In the genomic region with DNA sequence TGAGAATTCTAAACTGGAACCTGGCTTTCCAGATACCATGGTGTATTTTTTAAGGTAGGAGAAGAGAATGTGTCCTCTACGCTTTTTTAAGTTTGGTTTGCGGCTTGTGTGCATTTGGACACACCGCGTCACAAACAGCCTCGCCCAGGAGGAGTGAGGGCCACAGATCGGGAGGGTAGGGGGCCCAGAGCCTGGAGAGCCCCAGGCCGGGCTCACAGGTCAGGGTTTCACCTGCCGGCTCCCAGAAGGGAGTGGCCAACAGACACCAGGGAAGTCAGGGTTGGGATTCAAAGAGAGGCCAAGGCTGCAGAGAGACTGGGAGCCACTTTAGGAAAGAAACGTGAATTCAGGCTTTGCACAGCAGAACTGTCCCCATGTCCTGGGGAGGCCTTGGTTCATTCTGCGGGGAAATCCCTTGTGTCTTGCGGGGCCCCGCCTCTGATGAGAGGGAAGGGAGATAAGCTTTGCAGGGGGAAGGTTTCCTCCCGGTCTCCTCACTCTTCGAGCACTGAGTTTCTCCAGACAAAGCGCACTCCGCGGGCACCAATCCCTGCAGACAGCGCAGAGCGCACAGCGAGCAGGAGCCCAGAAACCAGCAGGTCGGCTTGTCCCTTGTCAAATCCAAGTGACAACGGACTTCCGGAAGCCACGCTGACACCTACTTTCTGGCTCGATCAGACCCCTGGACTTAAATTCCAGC, we compare ENCODE assay signal across 11 cellular contexts. TPM values are rescaled to one million over a fixed set of nuclear protein-coding genes. Genes with fewer than 3 reads are reported as not detected.
DNase-seq lines count a peak whose midpoint lies in the region; ATAC-seq and TF ChIP-seq lines count a peak whose summit lies in the region.
"Had no signal": no experiment of that assay in that cellular context is flagged by ENCODE, and none has a peak within 500 bp of the region (broad histone marks: within the 10 kb centered on the region; RNA-seq: fewer than 3 reads in every experiment).

No MANE protein-coding gene starts in this region.

- POLR2A ChIA-PET in activated CD4-positive, alpha-beta memory T cell treated with anti-CD3 and anti-CD28 coated beads, Interleukin-2, amount 10 ng/mL, durations not matched to agents 7 days and 5 days (lab: Charles Lee): no interaction called here

- peak overlapping the region; percentile 96 for H3K4me2 ChIP-seq in mammary epithelial cell (ENCODE audit: insufficient read depth, low read depth, low read length)

- no peak for TF ChIP-seq POLR2A in transverse colon (IDR thresholded peaks at IDR 0.05)

- dilution Hi-C loops in mammary epithelial cell (cut with HindIII; ENCODE audit: low sequenced_read_pairs): loop anchor here (5.0 kb wide), 1 partner anchor 64 kb away; no protein-coding TSS in a partner anchor

- no peak for TF ChIP-seq EP300 in transverse colon (IDR thresholded peaks at IDR 0.05; ENCODE audit: low read depth)

- H3K9me3 ChIP-seq in mammary epithelial cell (replicated peaks; ENCODE audit: insufficient read depth, low read length) (no peaks in the 10 kb centered on the region), transverse colon (no peaks in the 10 kb centered on the region)

- WGBS in mammary epithelial cell (ENCODE audit: low coverage, missing lambda C conversion rate): 98% methylated on average over 23 of the region's 25 CpGs
- WGBS in transverse colon (ENCODE audit: low coverage in 1 of 2), 2 donors: 29 to 55% methylated on average over 4 to 25 of the region's 25 CpGs

- peak overlapping the region; percentile 81 for H3K4me3 Mint-ChIP-seq in mesothelial cell of epicardium
- no peak overlapping the region for H3K4me3 Mint-ChIP-seq in activated CD4-positive, alpha-beta memory T cell treated with anti-CD3 and anti-CD28 coated beads, Interleukin-2, amount 10 ng/mL, durations not matched to agents 7 days and 5 days

- H3K27me3 ChIP-seq in mammary epithelial cell (ENCODE audit: insufficient read depth, low read length): no peaks in the 10 kb centered on the region
- H3K27me3 ChIP-seq in transverse colon: peaks cover 52% of the 10 kb centered on the region

- H3K4me1 ChIP-seq in mammary epithelial cell (ENCODE audit: insufficient read depth, low read length): peaks cover 26% of the 10 kb centered on the region
- H3K4me1 ChIP-seq in transverse colon: peaks cover 0 to 39% (median 12%) of the 10 kb centered on the region in 4 donors

- H3K4me3 ChIP-seq in mammary epithelial cell (replicated peaks in 1 of 3; ENCODE audit: insufficient read depth in 1 of 3, low read depth in 2 of 3, low read length in 3 of 3) (no peak overlapping the region), transverse colon (no peak overlapping the region)

- BruUV-seq in mammary epithelial cell (replicated peaks; lab: Mats Ljungman, UMichigan): no TSS peak

- CTCF ChIA-PET in mammary epithelial cell (lab: Charles Lee; ENCODE audit: low non-redundant PET): no interaction called here
- CTCF ChIA-PET in activated CD4-positive, alpha-beta memory T cell treated with anti-CD3 and anti-CD28 coated beads, Interleukin-2, amount 10 ng/mL, durations not matched to agents 7 days and 5 days (lab: Charles Lee): interaction anchor here (2.3 kb wide), 1 partner anchor 22 kb away, joined by 6 read pairs; no protein-coding TSS in a partner anchor

- peaks cover 57% of the 10 kb centered on the region for H3K79me2 ChIP-seq in mammary epithelial cell (ENCODE audit: insufficient read depth, low read length)

- no peaks in the 10 kb centered on the region for H4K20me1 ChIP-seq in mammary epithelial cell (ENCODE audit: insufficient read depth, low read length)

- no peak overlapping the region for H3K9ac ChIP-seq in mammary epithelial cell (ENCODE audit: insufficient read depth, low read length)

- peak; percentile 74 for DNase-seq in cardiac septum (ENCODE audit: low spot score)
- DNase-seq in Right ventricle myocardium inferior (ENCODE audit: missing footprints): no peak
- no peak for DNase-seq in mammary epithelial cell
- DNase-seq in mesothelial cell of epicardium (ENCODE audit: low spot score in 2 of 2, unreplicated experiment in 2 of 2): no peak
- DNase-seq in transverse colon: no peak
- no peak for DNase-seq in activated CD4-positive, alpha-beta memory T cell treated with anti-CD3 and anti-CD28 coated beads, Interleukin-2, amount 10 ng/mL, durations not matched to agents 7 days and 5 days
- DNase-seq in NCI-H2196 treated with DMSO at 0.1 percent for 48 hours (lab: John Stamatoyannopoulos, UW; ENCODE audit: unreplicated experiment): no peak
- no peak for DNase-seq in SIG-M5 (lab: John Stamatoyannopoulos, UW)
- DNase-seq: activated CD4-positive, alpha-beta T cell treated with anti-CD3 and anti-CD28 coated beads, Interleukin-2, amount 50 U/mL, for 1 hour; NCI-H226 had no signal

- no peak overlapping the region for H2AFZ ChIP-seq in mammary epithelial cell (ENCODE audit: low read depth, low read length)

- no peaks in the 10 kb centered on the region for H3K9me3 Mint-ChIP-seq in mesothelial cell of epicardium
- H3K9me3 Mint-ChIP-seq in activated CD4-positive, alpha-beta memory T cell treated with anti-CD3 and anti-CD28 coated beads, Interleukin-2, amount 10 ng/mL, durations not matched to agents 7 days and 5 days: no peaks in the 10 kb centered on the region

- H3K4me1 Mint-ChIP-seq in mesothelial cell of epicardium: peaks cover 27% of the 10 kb centered on the region
- peaks cover 20% of the 10 kb centered on the region for H3K4me1 Mint-ChIP-seq in activated CD4-positive, alpha-beta memory T cell treated with anti-CD3 and anti-CD28 coated beads, Interleukin-2, amount 10 ng/mL, durations not matched to agents 7 days and 5 days

- TF ChIP-seq CTCF in mammary epithelial cell (conservative IDR thresholded peaks at IDR 0.05 in 1 of 2, IDR thresholded peaks at IDR 0.05 in 1 of 2; ENCODE audit: extremely low read depth in 1 of 2, insufficient read depth in 1 of 2, low read depth in 1 of 2, low read length in 2 of 2) (no peak), mesothelial cell of epicardium (IDR thresholded peaks at IDR 0.05; ENCODE audit: unreplicated experiment) (no peak), transverse colon (IDR thresholded peaks at IDR 0.05) (no peak)

- H3K27me3 Mint-ChIP-seq in mesothelial cell of epicardium (ENCODE audit: low read depth): peaks cover 32% of the 10 kb centered on the region
- H3K27me3 Mint-ChIP-seq in activated CD4-positive, alpha-beta memory T cell treated with anti-CD3 and anti-CD28 coated beads, Interleukin-2, amount 10 ng/mL, durations not matched to agents 7 days and 5 days: peaks cover 49% of the 10 kb centered on the region

- H3K27ac Mint-ChIP-seq in mesothelial cell of epicardium: no peak overlapping the region
- no peak overlapping the region for H3K27ac Mint-ChIP-seq in activated CD4-positive, alpha-beta memory T cell treated with anti-CD3 and anti-CD28 coated beads, Interleukin-2, amount 10 ng/mL, durations not matched to agents 7 days and 5 days

- ATAC-seq in Right ventricle myocardium inferior: no peak

- intact Hi-C loops in cardiac septum (cut with DNase I): loop anchor here (5.0 to 10.0 kb wide), 2 partner anchors 34 to 639 kb away; a partner anchor contains a TSS
- intact Hi-C loops in Right ventricle myocardium inferior (cut with DNase I): loop anchor here (5.0 kb wide), 1 partner anchor 34 kb away; no protein-coding TSS in a partner anchor
- intact Hi-C loops in mammary epithelial cell (cut with micrococcal nuclease): no loop called here
- intact Hi-C loops in transverse colon (cut with DNase I; ENCODE audit: low total_unique reads): loop anchor here (2.0 kb wide), 1 partner anchor 27 kb away; no protein-coding TSS in a partner anchor

- H3K36me3 ChIP-seq in mammary epithelial cell (ENCODE audit: insufficient read depth, low read length) (peaks cover 12% of the 10 kb centered on the region), transverse colon (no peaks in the 10 kb centered on the region)

- H3K27ac ChIP-seq in mammary epithelial cell (ENCODE audit: insufficient read depth, low read depth, low read length) (peak overlapping the region; percentile 85), transverse colon (peak overlapping the region in 3 of 4 donors; percentile 93 to 99 (median 95))

- in situ Hi-C loops in mammary epithelial cell (cut with MboI; ENCODE audit: low sequenced_read_pairs in 2 of 2) (no loop called here), transverse colon (cut with MboI; ENCODE audit: low pct_ligation_motif_present in 1 of 4, low pct_unique_long_range_greater_than_20kb in 1 of 4, low sequenced_read_pairs in 3 of 4) (no loop called here)

- peaks cover 11% of the 10 kb centered on the region for H3K36me3 Mint-ChIP-seq in mesothelial cell of epicardium
- peaks cover 5% of the 10 kb centered on the region for H3K36me3 Mint-ChIP-seq in activated CD4-positive, alpha-beta memory T cell treated with anti-CD3 and anti-CD28 coated beads, Interleukin-2, amount 10 ng/mL, durations not matched to agents 7 days and 5 days (ENCODE audit: low read depth)

RNA-seq across cellular contexts. Expression of a gene that starts 2.0 kb away (rescaled TPM):
- 155 TPM for total RNA-seq in cardiac septum
- 132 TPM for total RNA-seq in Right ventricle myocardium inferior
- total RNA-seq in mammary epithelial cell: 1,000 to 10,000 TPM in 1 of 2 donors, 100 to 1,000 TPM in 1; 522 to 1,295 TPM
- polyA plus RNA-seq in mammary epithelial cell: 1,680 TPM
- polyA minus RNA-seq in mammary epithelial cell: 684 TPM
- total RNA-seq in mesothelial cell of epicardium: 53.1 to 57.5 TPM (median 55.0 TPM) in 3 replicates
- 100 to 1,000 TPM in 2 of 4 donors, 10 to 100 TPM in 2; 61.0 to 164 (median 108) TPM for total RNA-seq in transverse colon
- total RNA-seq in activated CD4-positive, alpha-beta memory T cell treated with anti-CD3 and anti-CD28 coated beads, Interleukin-2, amount 10 ng/mL, durations not matched to agents 7 days and 5 days: 1 to 10 TPM; 5.7 to 6.5 TPM

RNA-seq across cellular contexts. Expression of a gene that starts 51.9 kb away (rescaled TPM):
- total RNA-seq in cardiac septum: 0.40 TPM
- total RNA-seq in Right ventricle myocardium inferior: 1.7 TPM
- total RNA-seq in mammary epithelial cell: 1 to 10 TPM in 1 of 2 donors, under 1 TPM in 1; 0.94 to 1.3 TPM
- polyA plus RNA-seq in mammary epithelial cell: 4.9 TPM
- 15.5 TPM for polyA minus RNA-seq in mammary epithelial cell
- not detected in 3 replicates for total RNA-seq in mesothelial cell of epicardium
- total RNA-seq in transverse colon: 1 to 10 TPM in 2 of 4 donors, under 1 TPM in 1, not detected in 1; 0.68 to 3.8 (median 3.7) TPM
- total RNA-seq in activated CD4-positive, alpha-beta memory T cell treated with anti-CD3 and anti-CD28 coated beads, Interleukin-2, amount 10 ng/mL, durations not matched to agents 7 days and 5 days: not detected
- total RNA-seq: SK-MEL-5 had no signal
